ENCODE assay signal across 3 cellular contexts in the genomic region with DNA sequence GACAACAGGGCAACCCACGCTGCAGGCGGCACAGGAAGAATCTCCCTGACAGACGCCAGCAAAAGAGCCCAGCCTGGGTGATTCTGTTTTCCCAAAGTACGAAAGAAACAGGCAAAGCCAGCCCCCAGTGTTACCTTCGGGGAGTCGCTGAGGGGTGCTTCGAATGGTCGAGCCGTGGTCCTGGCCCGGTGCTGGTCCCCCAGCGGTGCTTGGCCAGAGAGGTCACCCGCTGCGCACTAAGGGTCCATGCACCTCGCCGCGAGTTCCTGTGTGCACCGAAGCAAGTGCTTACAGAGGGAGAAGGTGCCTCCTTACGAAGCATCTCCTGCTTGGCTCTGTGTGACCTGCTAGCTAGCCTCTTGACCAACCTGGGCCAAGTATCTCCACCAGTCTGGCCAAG.
"Had no signal": no experiment of that assay in that cellular context is flagged by ENCODE, and none has a peak within 500 bp of the region (broad histone marks: within the 10 kb centered on the region; RNA-seq: fewer than 3 reads in every experiment).

No MANE protein-coding gene starts in this region.

- DNase-seq: GDM1, GF-D8 had no signal

- ATAC-seq: GM12878 had no signal

- H3K4me3 ChIP-seq: GM12878 had no signal
